In genomic region chr2:132515010-132515409, GRCh38 we compare ENCODE assay signal across 20 cellular contexts.
A peak's percentile ranks its signal among the peaks of the same experiment; 100 is the strongest.
DNase-seq lines count a peak whose midpoint lies in the region; ATAC-seq and TF ChIP-seq lines count a peak whose summit lies in the region.
"Had no signal": no experiment of that assay in that cellular context is flagged by ENCODE, and none has a peak within 500 bp of the region (broad histone marks: within the 10 kb centered on the region; RNA-seq: fewer than 3 reads in every experiment).

No MANE protein-coding gene starts in this region.

- ATAC-seq in GM18870 (IDR thresholded peaks at IDR 0.05; ENCODE audit: unreplicated experiment) = no peak
- ATAC-seq: Right ventricle myocardium inferior had no signal

- no peak overlapping the region for H3K4me2 ChIP-seq in OCI-LY7 (ENCODE audit: low read length)
- H3K4me2 ChIP-seq: KMS-11 had no signal

- H3K27ac Mint-ChIP-seq in endodermal cell = no peak overlapping the region
- H3K27ac Mint-ChIP-seq: CD14-positive monocyte had no signal

- no peak overlapping the region for H3K4me3 Mint-ChIP-seq in endodermal cell
- H3K4me3 Mint-ChIP-seq: CD14-positive monocyte had no signal

- intact Hi-C loops in OCI-LY7 (cut with micrococcal nuclease; ENCODE audit: unreplicated experiment) = no loop called here
- intact Hi-C loops in prostate gland (cut with DNase I) = no loop called here

- H3K27me3 ChIP-seq in endodermal cell (ENCODE audit: control insufficient read depth, insufficient read depth, low read length, poor library complexity, severe bottlenecking) = no peaks in the 10 kb centered on the region
- no peaks in the 10 kb centered on the region for H3K27me3 ChIP-seq in prostate gland (replicated peaks; ENCODE audit: insufficient read depth)

- no peak for TF ChIP-seq POLR2A in prostate gland (IDR thresholded peaks at IDR 0.05)

- H3K79me2 ChIP-seq in OCI-LY7 (ENCODE audit: insufficient read depth, low read depth, low read length) = no peaks in the 10 kb centered on the region

- H3K9me3 ChIP-seq in OCI-LY7 (ENCODE audit: low read length) (no peaks in the 10 kb centered on the region), endodermal cell (ENCODE audit: control insufficient read depth, low read length) (no peaks in the 10 kb centered on the region), prostate gland (no peaks in the 10 kb centered on the region)

- WGBS in endodermal cell (ENCODE audit: insufficient coverage in 1 of 2, insufficient read length in 1 of 2), 2 experiments = 74 to 80% methylated on average over 1 to 2 of the region's 2 CpGs
- WGBS in prostate gland = 36% methylated on average over 2 of the region's 2 CpGs

- H3K27me3 Mint-ChIP-seq in endodermal cell (ENCODE audit: insufficient read depth) = no peaks in the 10 kb centered on the region

- POLR2A ChIA-PET in OCI-LY7 (lab: Charles Lee) = interaction anchor here (0.6 kb wide), 2 partner anchors 33 to 34 kb away, joined by 3 read pairs; no protein-coding TSS in a partner anchor

- H3K4me3 ChIP-seq in OCI-LY7 (ENCODE audit: low read depth, low read length, poor library complexity, severe bottlenecking) (no peak overlapping the region), endodermal cell (ENCODE audit: low read length) (no peak overlapping the region), prostate gland (no peak overlapping the region)

- no peaks in the 10 kb centered on the region for H3K9me3 Mint-ChIP-seq in endodermal cell

- H3K9ac ChIP-seq in endodermal cell (ENCODE audit: extremely low read depth, low read length, poor library complexity, severe bottlenecking) = no peak overlapping the region
- H3K9ac ChIP-seq: KMS-11 had no signal

- no peaks in the 10 kb centered on the region for H3K9me2 ChIP-seq in OCI-LY7 (ENCODE audit: insufficient read depth, low read length)

- H3K27ac ChIP-seq in OCI-LY7 (ENCODE audit: low read depth, low read length, poor library complexity, severe bottlenecking) = no peak overlapping the region
- no peak overlapping the region for H3K27ac ChIP-seq in endodermal cell (ENCODE audit: low read depth, low read length)
- H3K27ac ChIP-seq in prostate gland = no peak overlapping the region
- H3K27ac ChIP-seq: KMS-11 had no signal

- H3K36me3 Mint-ChIP-seq in endodermal cell (ENCODE audit: low read depth) = peaks cover 3% of the 10 kb centered on the region
- H3K36me3 Mint-ChIP-seq: CD14-positive monocyte had no signal

- no peak overlapping the region for H2AFZ ChIP-seq in OCI-LY7 (ENCODE audit: low read length)

- CTCF ChIA-PET in OCI-LY7 (lab: Charles Lee; ENCODE audit: unreplicated experiment) = no interaction called here

- no peaks in the 10 kb centered on the region for H4K20me1 ChIP-seq in OCI-LY7 (ENCODE audit: insufficient read depth, low read length)

- no peaks in the 10 kb centered on the region for H3K4me1 ChIP-seq in OCI-LY7 (ENCODE audit: insufficient read depth, low read length, poor library complexity, severe bottlenecking)
- H3K4me1 ChIP-seq in endodermal cell (ENCODE audit: control insufficient read depth, insufficient read depth, low read length) = no peaks in the 10 kb centered on the region
- no peaks in the 10 kb centered on the region for H3K4me1 ChIP-seq in prostate gland (replicated peaks)

- H3K36me3 ChIP-seq in OCI-LY7 (ENCODE audit: insufficient read depth, low read length) (no peaks in the 10 kb centered on the region), endodermal cell (ENCODE audit: control insufficient read depth, insufficient read depth, low read length) (no peaks in the 10 kb centered on the region), prostate gland (no peaks in the 10 kb centered on the region)

- peak; percentile 54 for TF ChIP-seq CTCF in OCI-LY7 (conservative IDR thresholded peaks at IDR 0.05; ENCODE audit: low read length)
- TF ChIP-seq CTCF in endodermal cell (conservative IDR thresholded peaks at IDR 0.05) = peak; percentile 57
- no peak for TF ChIP-seq CTCF in prostate gland (IDR thresholded peaks at IDR 0.05)

- no peaks in the 10 kb centered on the region for H3K4me1 Mint-ChIP-seq in endodermal cell
- H3K4me1 Mint-ChIP-seq: CD14-positive monocyte had no signal

- peak; percentile 33 for DNase-seq in NCI-H82 (lab: John Stamatoyannopoulos, UW)
- DNase-seq in NCI-H82 treated with DMSO at 0.1 percent for 48 hours (lab: John Stamatoyannopoulos, UW; ENCODE audit: unreplicated experiment) = no peak
- peak; percentile 11 for DNase-seq in OCI-LY7 (ENCODE audit: low spot score)
- no peak for DNase-seq in endodermal cell
- DNase-seq in NCI-H1092 (lab: John Stamatoyannopoulos, UW) = no peak
- DNase-seq in prostate gland (ENCODE audit: low spot score) = no peak
- no peak for DNase-seq in NCI-H524 treated with DMSO at 0.1 percent for 48 hours (lab: John Stamatoyannopoulos, UW)
- DNase-seq: 8988T, DMS 273 treated with DMSO at 0.1 percent for 48 hours, GF-D8, NCI-H1092 treated with DMSO at 0.1 percent for 48 hours, NCI-H146, NCI-H2029 treated with DMSO at 0.1 percent for 48 hours, NCI-H2171 treated with DMSO at 0.1 percent for 48 hours, NCI-H446, NCI-H69 had no signal

- BruUV-seq in OCI-LY7 (replicated peaks; lab: Mats Ljungman, UMichigan) = no TSS peak

Comparison
In these comparisons a context has a peak if more than half of its experiments do, and no peak if none do; other contexts are left out.
1. DNase-seq: peak in NCI-H82 (single experiment) and OCI-LY7 (single experiment); none in NCI-H82 treated with DMSO at 0.1 percent for 48 hours (single experiment), endodermal cell (single experiment), NCI-H1092 (single experiment), prostate gland (single experiment) and NCI-H524 treated with DMSO at 0.1 percent for 48 hours (single experiment).
2. CTCF ChIP-seq: peak in OCI-LY7 (single experiment) and endodermal cell (single experiment); none in prostate gland (0 of 4).